15 cellular contexts compared by ENCODE assay signal in the genomic region with DNA sequence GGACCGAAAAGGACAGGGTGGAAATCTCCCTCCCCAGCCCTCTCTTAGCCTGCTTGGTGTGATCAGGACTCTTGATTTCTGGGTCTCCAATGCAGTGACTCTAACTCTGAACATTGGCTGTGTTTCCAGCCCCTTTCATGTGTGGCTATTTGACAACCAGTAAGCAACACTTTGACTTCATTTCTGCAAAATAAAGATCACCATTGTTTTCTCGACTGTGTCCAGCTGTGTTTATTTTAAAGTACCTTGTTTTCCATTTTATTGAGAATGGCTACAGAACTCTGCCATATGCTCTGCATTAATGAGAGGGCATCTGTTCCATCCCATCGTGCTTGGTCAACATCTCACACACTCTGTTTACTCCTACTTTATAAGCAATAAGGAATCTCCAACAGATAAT.
DNase-seq lines count a peak whose midpoint lies in the region; ATAC-seq and TF ChIP-seq lines count a peak whose summit lies in the region.
"Had no signal": no experiment of that assay in that cellular context is flagged by ENCODE, and none has a peak within 500 bp of the region (broad histone marks: within the 10 kb centered on the region; RNA-seq: fewer than 3 reads in every experiment).

No MANE protein-coding gene starts in this region.

- H3K27me3 Mint-ChIP-seq in T-helper 2 cell treated with Interferon-gamma antibody and Interleukin-4, amounts not matched to agents 5 μg/mL and 100 μg/mL, for 36 hours (ENCODE audit: low read depth), result no peaks in the 10 kb centered on the region
- peaks cover 6% of the 10 kb centered on the region for H3K27me3 Mint-ChIP-seq in GM23338 (ENCODE audit: insufficient read depth, low read depth, poor library complexity)
- no peaks in the 10 kb centered on the region for H3K27me3 Mint-ChIP-seq in activated naive CD8-positive, alpha-beta T cell treated with anti-CD3 and anti-CD28 coated beads, Interleukin-2, amount 50 U/mL, for 24 hours
- H3K27me3 Mint-ChIP-seq: stimulated activated naive CD8-positive, alpha-beta T cell treated with anti-CD3 and anti-CD28 coated beads, Interleukin-15, amount 100 ng/mL, for 72 hours had no signal

- H3K27ac Mint-ChIP-seq in T-helper 2 cell treated with Interferon-gamma antibody and Interleukin-4, amounts not matched to agents 5 μg/mL and 100 μg/mL, for 36 hours, result peak overlapping the region; percentile 94
- H3K27ac Mint-ChIP-seq in GM23338, result no peak overlapping the region
- peak overlapping the region; percentile 7 for H3K27ac Mint-ChIP-seq in activated naive CD8-positive, alpha-beta T cell treated with anti-CD3 and anti-CD28 coated beads, Interleukin-2, amount 50 U/mL, for 24 hours

- H3K9me3 ChIP-seq in GM23248 (ENCODE audit: low read depth), result no peaks in the 10 kb centered on the region
- H3K9me3 ChIP-seq: A549, lower lobe of right lung had no signal

- no peak overlapping the region for H3K9ac ChIP-seq in GM23248

- in situ Hi-C loops in GM23248 (cut with MboI), result no loop called here

- peaks cover 3% of the 10 kb centered on the region; the same call in 1 of the 2 replicates for H3K9me2 ChIP-seq in GM23338 (ENCODE audit: insufficient read depth)
- H3K9me2 ChIP-seq in GM23248 (ENCODE audit: insufficient read depth), result no peaks in the 10 kb centered on the region

- no peak overlapping the region for H3K27ac ChIP-seq in GM23338 (ENCODE audit: low read depth)
- no peak overlapping the region for H3K27ac ChIP-seq in GM23248
- H3K27ac ChIP-seq: A549 had no signal

- H2AFZ ChIP-seq in GM23338 (peak overlapping the region; percentile 75), GM23248 (no peak overlapping the region)

- H3K4me3 ChIP-seq in GM23338 (no peak overlapping the region), GM23248 (no peak overlapping the region)
- H3K4me3 ChIP-seq: A549, lower lobe of right lung had no signal

- H3K4me3 Mint-ChIP-seq in T-helper 2 cell treated with Interferon-gamma antibody and Interleukin-4, amounts not matched to agents 5 μg/mL and 100 μg/mL, for 36 hours, result no peak overlapping the region
- H3K4me3 Mint-ChIP-seq in GM23338, result no peak overlapping the region
- no peak overlapping the region for H3K4me3 Mint-ChIP-seq in activated naive CD8-positive, alpha-beta T cell treated with anti-CD3 and anti-CD28 coated beads, Interleukin-2, amount 50 U/mL, for 24 hours
- H3K4me3 Mint-ChIP-seq: neural crest cell had no signal

- H3K36me3 ChIP-seq in GM23338 (ENCODE audit: insufficient read depth), result no peaks in the 10 kb centered on the region; the same call in 1 of the 2 replicates
- H3K36me3 ChIP-seq in GM23248 (ENCODE audit: low read depth), result no peaks in the 10 kb centered on the region
- H3K36me3 ChIP-seq: lower lobe of right lung had no signal

- 50 to 51% methylated on average over 3 of the region's 3 CpGs for WGBS in GM23248 (ENCODE audit: low coverage in 1 of 2, low lambda C conversion rate in 2 of 2, missing lambda C conversion rate in 2 of 2), 2 experiments

- no peak overlapping the region for H3K4me2 ChIP-seq in GM23338
- H3K4me2 ChIP-seq in GM23248 (ENCODE audit: unreplicated experiment), result no peak overlapping the region
- H3K4me2 ChIP-seq: A549 had no signal

- no peak for TF ChIP-seq CTCF in GM23338 (conservative IDR thresholded peaks at IDR 0.05; ENCODE audit: low read depth in 2 of 2)

- DNase-seq in T-helper 2 cell treated with Interferon-gamma antibody and Interleukin-4, amounts not matched to agents 5 μg/mL and 100 μg/mL, for 36 hours (ENCODE audit: low spot score), result no peak
- DNase-seq in T-helper 2 cell (no peak), GM23338 (ENCODE audit: low spot score) (no peak), putamen (ENCODE audit: low spot score) (peak; percentile 68), NCI-H446 treated with DMSO at 0.1 percent for 48 hours (lab: John Stamatoyannopoulos, UW) (no peak), GM23248 (no peak)
- DNase-seq in activated naive CD8-positive, alpha-beta T cell treated with anti-CD3 and anti-CD28 coated beads, Interleukin-2, amount 50 U/mL, for 24 hours, result no peak
- DNase-seq in stimulated activated CD4-positive, alpha-beta T cell treated with anti-CD3 and anti-CD28 coated beads, Interleukin-4, amount 100 ng/mL, for 1 hour, result no peak
- DNase-seq: HCEC 1CT; lower lobe of right lung; NCI-H1930; SIG-M5; stimulated activated naive CD8-positive, alpha-beta T cell treated with anti-CD3 and anti-CD28 coated beads, Interleukin-15, amount 100 ng/mL, for 72 hours had no signal

- H4K20me1 ChIP-seq in GM23338 (replicated peaks; ENCODE audit: insufficient read depth) (no peaks in the 10 kb centered on the region), GM23248 (ENCODE audit: insufficient read depth) (no peaks in the 10 kb centered on the region)

- no peaks in the 10 kb centered on the region for H3K79me2 ChIP-seq in GM23338 (replicated peaks; ENCODE audit: insufficient read depth)
- H3K79me2 ChIP-seq in GM23248 (ENCODE audit: insufficient read depth), result no peaks in the 10 kb centered on the region

- H3K4me1 ChIP-seq in GM23338 (ENCODE audit: insufficient read depth) (peaks cover 7% of the 10 kb centered on the region; the same call in 1 of the 2 replicates), GM23248 (ENCODE audit: insufficient read depth) (peaks cover 7% of the 10 kb centered on the region; the same call in 1 of the 2 replicates)
- H3K4me1 ChIP-seq: A549 had no signal

- no peaks in the 10 kb centered on the region for H3K27me3 ChIP-seq in GM23338 (ENCODE audit: insufficient read depth)
- 0 out of 2 replicates have a peak, but pooled peaks cover 6% of the 10 kb centered on the region for H3K27me3 ChIP-seq in GM23248 (replicated peaks; ENCODE audit: insufficient read depth)

- H3K9me3 Mint-ChIP-seq in T-helper 2 cell treated with Interferon-gamma antibody and Interleukin-4, amounts not matched to agents 5 μg/mL and 100 μg/mL, for 36 hours, result no peaks in the 10 kb centered on the region
- no peaks in the 10 kb centered on the region for H3K9me3 Mint-ChIP-seq in GM23338
- H3K9me3 Mint-ChIP-seq in activated naive CD8-positive, alpha-beta T cell treated with anti-CD3 and anti-CD28 coated beads, Interleukin-2, amount 50 U/mL, for 24 hours, result no peaks in the 10 kb centered on the region
- H3K9me3 Mint-ChIP-seq: neural crest cell; stimulated activated naive CD8-positive, alpha-beta T cell treated with anti-CD3 and anti-CD28 coated beads, Interleukin-15, amount 100 ng/mL, for 72 hours had no signal

- H3F3A ChIP-seq in GM23338 (replicated peaks; ENCODE audit: low read depth) (no peaks in the 10 kb centered on the region), GM23248 (ENCODE audit: insufficient read depth) (0 out of 2 replicates have a peak, but pooled peaks cover 6% of the 10 kb centered on the region)

- H3K4me1 Mint-ChIP-seq in T-helper 2 cell treated with Interferon-gamma antibody and Interleukin-4, amounts not matched to agents 5 μg/mL and 100 μg/mL, for 36 hours (ENCODE audit: low read depth), result peaks cover 62% of the 10 kb centered on the region
- peaks cover 26% of the 10 kb centered on the region for H3K4me1 Mint-ChIP-seq in GM23338
- peaks cover 95% of the 10 kb centered on the region for H3K4me1 Mint-ChIP-seq in activated naive CD8-positive, alpha-beta T cell treated with anti-CD3 and anti-CD28 coated beads, Interleukin-2, amount 50 U/mL, for 24 hours

- H3K36me3 Mint-ChIP-seq in T-helper 2 cell treated with Interferon-gamma antibody and Interleukin-4, amounts not matched to agents 5 μg/mL and 100 μg/mL, for 36 hours (ENCODE audit: low read depth), result no peaks in the 10 kb centered on the region
- no peaks in the 10 kb centered on the region for H3K36me3 Mint-ChIP-seq in GM23338 (ENCODE audit: low read depth)
- H3K36me3 Mint-ChIP-seq in activated naive CD8-positive, alpha-beta T cell treated with anti-CD3 and anti-CD28 coated beads, Interleukin-2, amount 50 U/mL, for 24 hours (ENCODE audit: low read depth), result no peaks in the 10 kb centered on the region

- no peak for ATAC-seq in GM23338
- no peak for ATAC-seq in activated naive CD8-positive, alpha-beta T cell treated with anti-CD3 and anti-CD28 coated beads, Interleukin-2, amount 50 U/mL, for 24 hours
- ATAC-seq: A549, lower lobe of right lung had no signal

TF ChIP-seq in GM23338, 12 proteins besides CTCF, POLR2A, EP300 and RAD21 (continues in another document):
- no peak for TF ChIP-seq ZNF114 (CRISPR knock-in tag; IDR thresholded peaks at IDR 0.05)
- TF ChIP-seq JUNB (IDR thresholded peaks at IDR 0.05; ENCODE audit: unreplicated experiment), result no peak
